ENCODE assay signal across 8 cellular contexts in the genomic region with DNA sequence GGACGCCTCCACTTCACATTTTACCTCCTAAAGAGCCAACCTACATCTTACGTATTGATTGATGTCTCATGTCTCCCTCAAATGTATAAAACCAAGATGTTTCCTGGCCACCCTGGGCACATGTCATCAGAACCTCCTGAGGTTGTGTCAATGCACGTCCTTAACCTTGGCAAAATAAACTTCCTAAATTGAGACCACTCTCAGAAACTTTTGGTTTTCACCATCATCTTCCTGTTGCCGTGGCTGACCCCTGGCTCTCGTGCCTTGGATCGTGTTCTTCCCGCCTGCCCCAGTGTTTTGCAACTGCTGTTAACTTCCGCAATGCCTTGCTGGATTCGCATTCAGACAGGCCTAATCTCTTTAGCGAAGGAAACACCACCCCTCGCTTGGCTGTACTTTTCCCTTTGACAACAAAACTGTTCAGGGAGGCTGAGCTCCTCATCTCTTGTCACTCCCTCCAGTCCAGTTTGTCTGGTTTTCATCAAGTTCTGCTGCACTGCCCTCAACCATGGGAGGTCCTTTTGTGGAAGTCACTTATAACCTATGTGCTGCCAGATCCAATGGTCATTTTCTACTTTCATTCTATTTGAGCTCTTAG. TPM values are rescaled to one million over a fixed set of nuclear protein-coding genes. Genes with fewer than 3 reads are reported as not detected.
DNase-seq lines count a peak whose midpoint lies in the region; ATAC-seq and TF ChIP-seq lines count a peak whose summit lies in the region.

No MANE protein-coding gene starts in this region.

- H3K27ac ChIP-seq in IMR-90 (ENCODE audit: insufficient read depth, low read length) (peak overlapping the region; percentile 99), spleen (peak overlapping the region; percentile 83 to 99 (median 98))

- H3K56ac ChIP-seq in IMR-90 (ENCODE audit: extremely low read depth, insufficient read depth, low read length) = peak overlapping the region; percentile 84; the same call in 1 of the 2 replicates

- peaks cover 3% of the 10 kb centered on the region for H3K27me3 Mint-ChIP-seq in activated CD8-positive, alpha-beta T cell treated with anti-CD3 and anti-CD28 coated beads for 36 hours

- peak overlapping the region; percentile 75; the same call in 2 of the 3 replicates for H2BK15ac ChIP-seq in IMR-90 (ENCODE audit: low read depth, low read length)

- in situ Hi-C loops in IMR-90 (cut with MboI; ENCODE audit: low sequenced_read_pairs) = no loop called here

- DNase-seq in IMR-90 = no peak
- DNase-seq in activated CD8-positive, alpha-beta T cell treated with anti-CD3 and anti-CD28 coated beads for 36 hours = no peak
- DNase-seq in spleen = peak; percentile 87
- DNase-seq in NCI-H1436 (lab: John Stamatoyannopoulos, UW) = no peak

- POLR2A ChIA-PET in IMR-90 (lab: Charles Lee; ENCODE audit: unreplicated experiment) = no interaction called here
- POLR2A ChIA-PET in activated CD8-positive, alpha-beta T cell treated with anti-CD3 and anti-CD28 coated beads for 36 hours (lab: Charles Lee) = no interaction called here

- H3K14ac ChIP-seq in IMR-90 (replicated peaks; ENCODE audit: low read depth, low read length) = peak overlapping the region; percentile 95

- H3K36me3 ChIP-seq in IMR-90 (ENCODE audit: control insufficient read depth, insufficient read depth, low read length) = peaks cover 3% of the 10 kb centered on the region; the same call in 1 of the 2 replicates
- H3K36me3 ChIP-seq in spleen = no peaks in the 10 kb centered on the region

- H2AK9ac ChIP-seq in IMR-90 (replicated peaks; ENCODE audit: low read depth, low read length, poor library complexity) = peak overlapping the region; percentile 83

- 93% methylated on average over 10 of the region's 11 CpGs; no CpG with 5 or more reads in 1 of the 2 experiments for WGBS in IMR-90 (ENCODE audit: extremely low coverage in 2 of 2, insufficient read length in 1 of 2), 2 experiments
- 35 to 69% (median 46%) methylated on average over 11 of the region's 11 CpGs for WGBS in spleen, 5 donors

- H3K36me3 Mint-ChIP-seq in activated CD8-positive, alpha-beta T cell treated with anti-CD3 and anti-CD28 coated beads for 36 hours (ENCODE audit: low read depth) = peaks cover 12% of the 10 kb centered on the region

- H3K9me1 ChIP-seq in IMR-90 (ENCODE audit: insufficient read depth, low read length) = peaks cover 25% of the 10 kb centered on the region

- peak overlapping the region; percentile 88 for H2BK120ac ChIP-seq in IMR-90 (ENCODE audit: low read depth, low read length)

- TF ChIP-seq CTCF in IMR-90 (conservative IDR thresholded peaks at IDR 0.05; ENCODE audit: low read depth, low read length) (no peak), spleen (IDR thresholded peaks at IDR 0.05 in 8 of 11, conservative IDR thresholded peaks at IDR 0.05 in 3 of 11) (no peak)
- TF ChIP-seq CTCF in activated CD8-positive, alpha-beta T cell treated with anti-CD3 and anti-CD28 coated beads for 36 hours (IDR thresholded peaks at IDR 0.05) = no peak

- dilution Hi-C loops in IMR-90 (cut with HindIII; ENCODE audit: low sequenced_read_pairs, unreplicated experiment) = no loop called here

- H2BK5ac ChIP-seq in IMR-90 (ENCODE audit: low read depth, low read length, poor library complexity, severe bottlenecking) = peak overlapping the region; percentile 96

- no peak overlapping the region for H3K9ac ChIP-seq in IMR-90 (ENCODE audit: low read depth, low read length)

- BruUV-seq in IMR-90 (replicated peaks; lab: Mats Ljungman, UMichigan) = no TSS peak

- H2AFZ ChIP-seq in IMR-90 (replicated peaks; ENCODE audit: low read length, poor library complexity) = peak overlapping the region; percentile 83

- H3K23ac ChIP-seq in IMR-90 (ENCODE audit: low read depth, low read length) = peak overlapping the region; percentile 94

- peak overlapping the region; percentile 82 for H3K4ac ChIP-seq in IMR-90 (ENCODE audit: low read depth, low read length)

- H3K27ac Mint-ChIP-seq in activated CD8-positive, alpha-beta T cell treated with anti-CD3 and anti-CD28 coated beads for 36 hours = peak overlapping the region; percentile 75

- ATAC-seq in IMR-90 (ENCODE audit: low read depth) (no peak), HG03095 (IDR thresholded peaks at IDR 0.05; ENCODE audit: unreplicated experiment) (no peak), HG03521 (IDR thresholded peaks at IDR 0.05; ENCODE audit: unreplicated experiment) (no peak), GM18909 (IDR thresholded peaks at IDR 0.05; ENCODE audit: poor library complexity, unreplicated experiment) (no peak)
- no peak for ATAC-seq in activated CD8-positive, alpha-beta T cell treated with anti-CD3 and anti-CD28 coated beads for 36 hours

- peaks cover 35% of the 10 kb centered on the region for H3K4me1 Mint-ChIP-seq in activated CD8-positive, alpha-beta T cell treated with anti-CD3 and anti-CD28 coated beads for 36 hours (ENCODE audit: low read depth)

- peak overlapping the region; percentile 96 for H4K91ac ChIP-seq in IMR-90 (ENCODE audit: insufficient read depth, low read depth, low read length)

- peaks cover 24% of the 10 kb centered on the region for H4K20me1 ChIP-seq in IMR-90 (ENCODE audit: insufficient read depth, low read length)

- H3K79me1 ChIP-seq in IMR-90 (ENCODE audit: low read depth in 1 of 2, low read length in 2 of 2) = peaks cover 4 to 42% of the 10 kb centered on the region in 2 experiments; a peak in 3 of 4 replicates

- peak overlapping the region; percentile 91 for H3K4me3 Mint-ChIP-seq in activated CD8-positive, alpha-beta T cell treated with anti-CD3 and anti-CD28 coated beads for 36 hours

- peak overlapping the region; percentile 71 for H4K5ac ChIP-seq in IMR-90 (ENCODE audit: low read depth, low read length)

- peak overlapping the region; percentile 73 for H3K18ac ChIP-seq in IMR-90 (ENCODE audit: low read depth, low read length)

- intact Hi-C loops in IMR-90 (cut with micrococcal nuclease) (loop anchor here (5.0 to 10.0 kb wide), 3 partner anchors 140 to 223 kb away; no protein-coding TSS in a partner anchor), spleen (cut with DNase I; ENCODE audit: low total_unique reads) (loop anchor here (5.0 to 10.0 kb wide), 2 partner anchors 327 to 410 kb away; a partner anchor contains a TSS)
- intact Hi-C loops in activated CD8-positive, alpha-beta T cell treated with anti-CD3 and anti-CD28 coated beads for 36 hours (cut with micrococcal nuclease) = loop anchor here (10.0 kb wide), 1 partner anchor 127 kb away; no protein-coding TSS in a partner anchor

- peaks cover 21% of the 10 kb centered on the region for H3K4me1 ChIP-seq in IMR-90 (ENCODE audit: control insufficient read depth, insufficient read depth, low read length)
- H3K4me1 ChIP-seq in spleen = peaks cover 14 to 53% (median 43%) of the 10 kb centered on the region in 6 donors

- H2AK5ac ChIP-seq in IMR-90 (ENCODE audit: low read depth, low read length) = peak overlapping the region; percentile 89

- TF ChIP-seq RAD21 in IMR-90 (IDR thresholded peaks at IDR 0.05; ENCODE audit: low read length) = no peak

- CTCF ChIA-PET in IMR-90 (lab: Yijun Ruan, JAX) = no interaction called here
- CTCF ChIA-PET in activated CD8-positive, alpha-beta T cell treated with anti-CD3 and anti-CD28 coated beads for 36 hours (lab: Charles Lee) = no interaction called here

- H3K4me3 ChIP-seq in IMR-90 (ENCODE audit: insufficient read depth, low read depth, low read length) = no peak overlapping the region
- peak overlapping the region; percentile 67 for H3K4me3 ChIP-seq in iPS-11a (ENCODE audit: low read depth, low read length)
- H3K4me3 ChIP-seq in spleen = peak overlapping the region in 2 of 8 donors; percentile 85 to 93

- H3K27me3 ChIP-seq in IMR-90 (ENCODE audit: control insufficient read depth, insufficient read depth, low read length) (no peaks in the 10 kb centered on the region), spleen (replicated peaks in 1 of 7) (no peaks in the 10 kb centered on the region)

- peak overlapping the region; percentile 96 to 99 for H4K8ac ChIP-seq in IMR-90 (ENCODE audit: low read depth in 2 of 2, low read length in 2 of 2)

- TF ChIP-seq POLR2A in IMR-90 (IDR thresholded peaks at IDR 0.05; ENCODE audit: low read depth, low read length) (no peak), spleen (IDR thresholded peaks at IDR 0.05) (no peak)

- H3K9me3 Mint-ChIP-seq in activated CD8-positive, alpha-beta T cell treated with anti-CD3 and anti-CD28 coated beads for 36 hours = no peaks in the 10 kb centered on the region

- H2BK20ac ChIP-seq in IMR-90 (ENCODE audit: low read depth, low read length) = peak overlapping the region; percentile 82

- peak overlapping the region; percentile 12; the same call in 1 of the 2 replicates for H3K4me2 ChIP-seq in IMR-90 (ENCODE audit: low read depth, low read length)

- H3K9me3 ChIP-seq in IMR-90 (ENCODE audit: control insufficient read depth, insufficient read depth, low read length) (no peaks in the 10 kb centered on the region), spleen (no peaks in the 10 kb centered on the region)

TF ChIP-seq in IMR-90, 13 proteins besides CTCF, POLR2A, EP300 and RAD21 (continues in another document):
- TF ChIP-seq SMC3 (IDR thresholded peaks at IDR 0.05; ENCODE audit: low read depth, low read length) (no peak), BHLHE40 (IDR thresholded peaks at IDR 0.05; ENCODE audit: low read depth, low read length) (no peak), FOS (IDR thresholded peaks at IDR 0.05; ENCODE audit: low read depth, low read length) (no peak), RCOR1 (IDR thresholded peaks at IDR 0.05; ENCODE audit: insufficient replicate concordance, low read length) (no peak), MAZ (IDR thresholded peaks at IDR 0.05; ENCODE audit: borderline replicate concordance, low read depth, low read length) (no peak), MXI1 (IDR thresholded peaks at IDR 0.05; ENCODE audit: borderline replicate concordance, low read depth, low read length) (no peak), RFX5 (IDR thresholded peaks at IDR 0.05; ENCODE audit: low read depth, low read length) (no peak), NFE2L2 (IDR thresholded peaks at IDR 0.05; ENCODE audit: low read depth, low read length) (no peak), CEBPB (IDR thresholded peaks at IDR 0.05; ENCODE audit: low read depth, low read length) (no peak)

RNA-seq across cellular contexts. Expression of a gene that starts 1.2 kb away (rescaled TPM):
- 44.4 and 49.6 TPM in 2 replicates for total RNA-seq in IMR-90 (2012; rRNA removed)
- 152 and 189 TPM in 2 replicates for polyA plus RNA-seq in IMR-90 (2012; rRNA removed)
- polyA plus RNA-seq in IMR-90 (2012; cell fraction: cytosol; rRNA removed) = 160 and 237 TPM in 2 replicates
- polyA plus RNA-seq in IMR-90 (2012; cell fraction: nucleus; rRNA removed; ENCODE audit: low replicate concordance) = 88.2 and 89.8 TPM in 2 replicates
- total RNA-seq in activated CD8-positive, alpha-beta T cell treated with anti-CD3 and anti-CD28 coated beads for 36 hours = 10 to 100 TPM; 42.5 to 45.3 TPM
- total RNA-seq in spleen = 100 to 1,000 TPM in 1 of 7 donors, 10 to 100 TPM in 6; 57.7 to 111 (median 71.1) TPM
- polyA plus RNA-seq in spleen = 10 to 100 TPM; 29.4 to 56.3 (median 37.6) TPM
